Comparison of ENCODE assay signal across 9 cellular contexts in genomic region chrX:79259073-79259689, GRCh38.
A peak's percentile ranks its signal among the peaks of the same experiment; 100 is the strongest.
DNase-seq lines count a peak whose midpoint lies in the region; ATAC-seq and TF ChIP-seq lines count a peak whose summit lies in the region.
"Had no signal": no experiment of that assay in that cellular context is flagged by ENCODE, and none has a peak within 500 bp of the region (broad histone marks: within the 10 kb centered on the region; RNA-seq: fewer than 3 reads in every experiment).

No MANE protein-coding gene starts in this region.

- no peak overlapping the region for H4K8ac ChIP-seq in neuronal stem cell (ENCODE audit: low read depth, low read length)

- H3K23ac ChIP-seq in neuronal stem cell (ENCODE audit: low read depth, low read length, poor library complexity) = no peak overlapping the region

- H3K36me3 ChIP-seq in neuronal stem cell (replicated peaks in 1 of 2; ENCODE audit: control insufficient read depth in 2 of 2, insufficient read depth in 2 of 2, low read length in 2 of 2) = no peaks in the 10 kb centered on the region

- no CpG with 5 or more reads among the region's 2 CpGs for WGBS in neuronal stem cell (ENCODE audit: extremely low coverage in 2 of 2, insufficient read length in 2 of 2, insufficient replicate concordance in 1 of 2), 2 donors

- no peak overlapping the region for H4K91ac ChIP-seq in neuronal stem cell (ENCODE audit: low read depth, low read length, poor library complexity)

- H3K9ac ChIP-seq in neuronal stem cell (ENCODE audit: low read depth, low read length, poor library complexity) = no peak overlapping the region

- H2AK5ac ChIP-seq in neuronal stem cell (ENCODE audit: low read depth, low read length) = no peak overlapping the region

- H3K4me3 ChIP-seq in GM12865 (ENCODE audit: low read depth, low read length) (peak overlapping the region; percentile 15; the same call in 1 of the 2 replicates), neuronal stem cell (ENCODE audit: low read length in 2 of 2) (no peak overlapping the region)

- H3K79me1 ChIP-seq in neuronal stem cell (ENCODE audit: low read depth, low read length) = no peaks in the 10 kb centered on the region

- no peak overlapping the region for H2BK5ac ChIP-seq in neuronal stem cell (ENCODE audit: low read length)

- H3K18ac ChIP-seq in neuronal stem cell (ENCODE audit: low read length) = no peak overlapping the region

- intact Hi-C loops in posterior cingulate gyrus (cut with DNase I) = no loop called here

- peak; percentile 94 for DNase-seq in GM12865 (ENCODE audit: low read depth)
- DNase-seq in Kasumi-1 (lab: John Stamatoyannopoulos, UW) = peak; percentile 64 to 71
- DNase-seq in activated effector memory CD4-positive, alpha-beta T cell treated with Interleukin-2 at 50 U/mL for 16 hours = peak; percentile 6
- peak; percentile 11 for DNase-seq in stimulated activated CD8-positive, alpha-beta memory T cell treated with anti-CD3 and anti-CD28 coated beads, Interleukin-15, amount 100 ng/mL, for 1 hour (ENCODE audit: low read depth)
- DNase-seq in NCI-H1417 (lab: John Stamatoyannopoulos, UW) = no peak
- DNase-seq in neuronal stem cell (ENCODE audit: low spot score) = no peak
- no peak for DNase-seq in posterior cingulate gyrus

- no peak overlapping the region for H2AFZ ChIP-seq in neuronal stem cell (ENCODE audit: low read length)

- no peak overlapping the region for H2BK12ac ChIP-seq in neuronal stem cell (ENCODE audit: low read length)

- peak; percentile 90 for ATAC-seq in GM21528 (IDR thresholded peaks at IDR 0.05; ENCODE audit: low FRiP score, unreplicated experiment)
- ATAC-seq: HCT116 had no signal

- H3K4ac ChIP-seq in neuronal stem cell (ENCODE audit: low read length) = no peak overlapping the region

- no peak overlapping the region for H2BK120ac ChIP-seq in neuronal stem cell (ENCODE audit: low read depth, low read length)

- no peaks in the 10 kb centered on the region for H3K27me3 ChIP-seq in neuronal stem cell (ENCODE audit: control insufficient read depth in 3 of 3, insufficient read depth in 3 of 3, low read depth in 1 of 3, low read length in 3 of 3)

- no peak overlapping the region for H3K14ac ChIP-seq in neuronal stem cell (ENCODE audit: low read length)

- no peak overlapping the region for H3K27ac ChIP-seq in neuronal stem cell (replicated peaks; ENCODE audit: low read length)

- H3K4me1 ChIP-seq in neuronal stem cell (ENCODE audit: control insufficient read depth in 2 of 2, insufficient read depth in 1 of 2, low read depth in 1 of 2, low read length in 2 of 2) = no peaks in the 10 kb centered on the region

- H3K4me2 ChIP-seq in neuronal stem cell (ENCODE audit: insufficient read depth, low read length, poor library complexity, severe bottlenecking) = no peak overlapping the region

- no peak overlapping the region for H2BK15ac ChIP-seq in neuronal stem cell (ENCODE audit: low read length)

- no peaks in the 10 kb centered on the region for H3K9me3 ChIP-seq in neuronal stem cell (replicated peaks in 1 of 2; ENCODE audit: control insufficient read depth in 2 of 2, insufficient read depth in 1 of 2, low read depth in 1 of 2, low read length in 2 of 2)

- TF ChIP-seq CTCF in GM12865 (IDR thresholded peaks at IDR 0.05; ENCODE audit: insufficient read depth, low read depth, low read length, missing control alignments) = no peak

Comparison
In these comparisons a context has a peak if more than half of its experiments do, and no peak if none do; other contexts are left out.
1. DNase-seq: peak in GM12865 (single experiment), Kasumi-1 (2 of 2), activated effector memory CD4-positive, alpha-beta T cell treated with Interleukin-2 at 50 U/mL for 16 hours (single experiment) and stimulated activated CD8-positive, alpha-beta memory T cell treated with anti-CD3 and anti-CD28 coated beads, Interleukin-15, amount 100 ng/mL, for 1 hour (single experiment); none in NCI-H1417 (0 of 3), neuronal stem cell (single experiment) and posterior cingulate gyrus (0 of 10).